ENCODE assay signal across 25 cellular contexts in the genomic region with DNA sequence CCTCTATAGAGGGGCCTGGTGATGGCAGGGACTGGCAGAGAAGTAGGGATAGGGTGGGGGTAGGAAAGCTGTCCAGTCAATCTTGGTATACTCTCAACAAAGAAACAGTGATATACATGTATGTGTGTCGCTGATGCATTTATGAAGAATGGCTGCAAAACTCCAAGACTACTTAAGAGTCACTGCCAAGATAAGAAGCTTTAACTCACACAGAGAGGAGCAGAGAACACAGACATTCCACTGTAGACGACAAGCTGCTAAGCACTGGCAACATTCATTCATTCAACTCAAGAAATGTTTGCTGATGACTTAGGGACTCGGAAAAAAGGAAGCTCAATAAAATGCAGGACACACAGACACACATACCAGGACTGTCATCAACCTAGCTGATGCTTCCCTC. TPM values are rescaled to one million over a fixed set of nuclear protein-coding genes. Genes with fewer than 3 reads are reported as not detected.
DNase-seq lines count a peak whose midpoint lies in the region; ATAC-seq and TF ChIP-seq lines count a peak whose summit lies in the region.
"Had no signal": no experiment of that assay in that cellular context is flagged by ENCODE, and none has a peak within 500 bp of the region (broad histone marks: within the 10 kb centered on the region; RNA-seq: fewer than 3 reads in every experiment).

No MANE protein-coding gene starts in this region.

- TF ChIP-seq POLR2A in gastroesophageal sphincter (IDR thresholded peaks at IDR 0.05): no peak

- ATAC-seq in Right ventricle myocardium superior (ENCODE audit: poor library complexity) (no peak), T-helper 17 cell (no peak), lung (ENCODE audit: insufficient read depth, low FRiP score) (no peak), gastroesophageal sphincter (no peak), HG02885 (IDR thresholded peaks at IDR 0.05; ENCODE audit: poor library complexity, unreplicated experiment) (no peak)
- ATAC-seq in activated CD4-positive, CD25-positive, alpha-beta regulatory T cell treated with anti-CD3 and anti-CD28 coated beads, Interleukin-2, amount 50 U/mL, for 24 hours: no peak
- ATAC-seq: lower lobe of right lung, right lobe of liver, SK-N-SH treated with all-trans-retinoic acid at 6 μM for 48 hours had no signal

- no peak for DNase-seq in right atrium auricular region (ENCODE audit: low spot score)
- no peak for DNase-seq in Right ventricle myocardium superior
- DNase-seq in T-helper 17 cell: no peak
- DNase-seq in lung (ENCODE audit: low spot score): no peak
- no peak for DNase-seq in NCI-H2171 treated with DMSO at 0.1 percent for 48 hours (lab: John Stamatoyannopoulos, UW)
- DNase-seq: activated naive CD4-positive, alpha-beta T cell; amygdala; CD4-positive, alpha-beta T cell; central memory CD4-positive, alpha-beta T cell; DMS 273 treated with DMSO at 0.1 percent for 48 hours; H7; hypothalamus; lower lobe of right lung; MM.1S; NCI-H1436; NCI-H524; NK-92 treated with Interleukin-12 subunit alpha and Interleukin-12 subunit beta, amount 100 ng/mL, for 24 hours; right lobe of liver; stimulated activated CD8-positive, alpha-beta memory T cell treated with anti-CD3 and anti-CD28 coated beads, Interleukin-4, amount 100 ng/mL, for 48 hours; uterus had no signal

- peak overlapping the region; percentile 41 for H3K4me3 Mint-ChIP-seq in T-helper 17 cell
- H3K4me3 Mint-ChIP-seq: CD4-positive, alpha-beta T cell had no signal

- H3K36me3 ChIP-seq in right atrium auricular region (no peaks in the 10 kb centered on the region), lung (ENCODE audit: control insufficient read depth in 2 of 2, insufficient read depth in 2 of 2, low read length in 2 of 2) (no peaks in the 10 kb centered on the region), gastroesophageal sphincter (no peaks in the 10 kb centered on the region)
- H3K36me3 ChIP-seq: ovary, right lobe of liver, uterus had no signal

- intact Hi-C loops in Right ventricle myocardium superior (cut with DNase I): no loop called here

- WGBS in lung, 2 donors: 62 to 72% methylated on average over 3 of the region's 3 CpGs
- WGBS in gastroesophageal sphincter (ENCODE audit: low coverage in 1 of 2), 2 donors: 50 to 64% methylated on average over 1 to 3 of the region's 3 CpGs

- H3K36me3 Mint-ChIP-seq in T-helper 17 cell (ENCODE audit: low read depth): no peaks in the 10 kb centered on the region

- H3K27me3 Mint-ChIP-seq in T-helper 17 cell: no peaks in the 10 kb centered on the region
- H3K27me3 Mint-ChIP-seq: CD4-positive, alpha-beta T cell had no signal

- TF ChIP-seq CTCF in right atrium auricular region (IDR thresholded peaks at IDR 0.05) (no peak), lung (IDR thresholded peaks at IDR 0.05; ENCODE audit: control extremely low read depth, extremely low read depth) (no peak), gastroesophageal sphincter (IDR thresholded peaks at IDR 0.05) (no peak)

- H3K4me1 Mint-ChIP-seq in T-helper 17 cell: peaks cover 29% of the 10 kb centered on the region

- H3K27ac Mint-ChIP-seq in T-helper 17 cell: no peak overlapping the region
- H3K27ac Mint-ChIP-seq: CD4-positive, alpha-beta T cell had no signal

- peak overlapping the region; percentile 85 to 94 for H3K27ac ChIP-seq in right atrium auricular region
- H3K27ac ChIP-seq in lung (ENCODE audit: low read depth in 1 of 2, low read length in 1 of 2): peak overlapping the region; percentile 32 to 35
- H3K27ac ChIP-seq in gastroesophageal sphincter: no peak overlapping the region
- H3K27ac ChIP-seq: lower lobe of right lung, ovary, right lobe of liver, uterus had no signal

- H3K4me1 ChIP-seq in right atrium auricular region: peaks cover 0 to 71% of the 10 kb centered on the region in 2 donors
- peaks cover 23 to 24% of the 10 kb centered on the region in 2 donors for H3K4me1 ChIP-seq in lung (ENCODE audit: control insufficient read depth in 2 of 2, insufficient read depth in 2 of 2, low read length in 2 of 2)
- peaks cover 0 to 54% (median 22%) of the 10 kb centered on the region in 3 donors for H3K4me1 ChIP-seq in gastroesophageal sphincter

- no peak for TF ChIP-seq EP300 in gastroesophageal sphincter (IDR thresholded peaks at IDR 0.05)

- H3K4me3 ChIP-seq in right atrium auricular region: no peak overlapping the region
- no peak overlapping the region for H3K4me3 ChIP-seq in lung
- H3K4me3 ChIP-seq in gastroesophageal sphincter: no peak overlapping the region
- H3K4me3 ChIP-seq: lower lobe of right lung, ovary, right lobe of liver, uterus had no signal

- H3K9me3 ChIP-seq in right atrium auricular region: no peaks in the 10 kb centered on the region
- H3K9me3 ChIP-seq in T-helper 17 cell (ENCODE audit: control insufficient read depth, low read length, poor library complexity, severe bottlenecking): no peaks in the 10 kb centered on the region
- H3K9me3 ChIP-seq in lung (ENCODE audit: control insufficient read depth in 2 of 2, insufficient read depth in 1 of 2, low read length in 1 of 2): no peaks in the 10 kb centered on the region
- H3K9me3 ChIP-seq in gastroesophageal sphincter: no peaks in the 10 kb centered on the region
- H3K9me3 ChIP-seq: lower lobe of right lung, ovary, right lobe of liver, uterus had no signal

- no peaks in the 10 kb centered on the region for H3K27me3 ChIP-seq in right atrium auricular region
- H3K27me3 ChIP-seq in lung (ENCODE audit: control insufficient read depth, insufficient read depth): no peaks in the 10 kb centered on the region
- H3K27me3 ChIP-seq in gastroesophageal sphincter: no peaks in the 10 kb centered on the region
- H3K27me3 ChIP-seq: ovary, right lobe of liver, uterus had no signal

RNA-seq across cellular contexts. Expression of a gene that starts 5.5 kb away (rescaled TPM):
- total RNA-seq in right atrium auricular region: 10 to 100 TPM; 22.3 to 31.9 TPM
- 58.1 TPM for total RNA-seq in Right ventricle myocardium superior
- 10 to 100 TPM in 1 of 2 donors, 1 to 10 TPM in 1; 9.2 to 10.5 TPM for total RNA-seq in T-helper 17 cell
- 10 to 100 TPM; 31.4 to 57.1 TPM for total RNA-seq in lung
- polyA plus RNA-seq in lung: 10 to 100 TPM; 31.2 to 33.1 TPM
- 10 to 100 TPM; 13.7 to 27.6 (median 21.0) TPM for total RNA-seq in gastroesophageal sphincter

RNA-seq across cellular contexts. Expression of a gene that starts 38.6 kb away (rescaled TPM):
- total RNA-seq in right atrium auricular region: 10 to 100 TPM; 25.0 to 32.1 TPM
- total RNA-seq in Right ventricle myocardium superior: 33.2 TPM
- total RNA-seq in T-helper 17 cell: 10 to 100 TPM; 19.6 to 19.7 TPM
- total RNA-seq in lung: 10 to 100 TPM; 23.8 to 54.6 TPM
- 10 to 100 TPM; 10.8 to 16.6 TPM for polyA plus RNA-seq in lung
- 10 to 100 TPM; 26.0 to 45.1 (median 38.4) TPM for total RNA-seq in gastroesophageal sphincter

RNA-seq across cellular contexts. Expression of a gene that starts 38.7 kb away (rescaled TPM):
- total RNA-seq in right atrium auricular region (10 to 100 TPM; 10.0 to 13.9 TPM), Right ventricle myocardium superior (22.9 TPM), T-helper 17 cell (1 to 10 TPM; 2.4 to 2.9 TPM), lung (1 to 10 TPM; 7.9 to 8.6 TPM), gastroesophageal sphincter (10 to 100 TPM in 2 of 4 donors, 1 to 10 TPM in 2; 6.1 to 12.6 (median 9.7) TPM)
- 1 to 10 TPM; 4.1 to 5.7 TPM for polyA plus RNA-seq in lung

Comparison
In these comparisons a context has a peak if more than half of its experiments do, and no peak if none do; other contexts are left out.
1. H3K27ac ChIP-seq: peak in right atrium auricular region (2 of 2) and lung (2 of 2); none in gastroesophageal sphincter (0 of 4).